Comparison of ENCODE assay signal across 8 cellular contexts in genomic region chr11:17076517-17077239, GRCh38. TPM values are rescaled to one million over a fixed set of nuclear protein-coding genes. Genes with fewer than 3 reads are reported as not detected.
DNase-seq lines count a peak whose midpoint lies in the region; ATAC-seq, FAIRE-seq and TF ChIP-seq lines count a peak whose summit lies in the region.

No MANE protein-coding gene starts in this region.

- H3K4me1 Mint-ChIP-seq in astrocyte (ENCODE audit: low read depth, unreplicated experiment) = peaks cover 27% of the 10 kb centered on the region

- peaks cover 38% of the 10 kb centered on the region for H4K20me1 ChIP-seq in astrocyte (ENCODE audit: insufficient read depth, low read length)

- peak overlapping the region; percentile 58 to 99 (median 92) for H3K4me3 ChIP-seq in heart left ventricle
- peak overlapping the region; percentile 98 for H3K4me3 ChIP-seq in astrocyte (ENCODE audit: insufficient read depth, low read depth, low read length)
- H3K4me3 ChIP-seq in right lobe of liver = peak overlapping the region; percentile 74 to 100 (median 98)
- peak overlapping the region; percentile 69 to 99 (median 88) for H3K4me3 ChIP-seq in tibial nerve

- no peak for FAIRE-seq in astrocyte (lab: Jason Lieb, UNC)

- H3K27me3 Mint-ChIP-seq in astrocyte (ENCODE audit: low read depth, unreplicated experiment) = no peaks in the 10 kb centered on the region

- TF ChIP-seq POLR2A in heart left ventricle (IDR thresholded peaks at IDR 0.05) (no peak), right lobe of liver (IDR thresholded peaks at IDR 0.05) (no peak), tibial nerve (IDR thresholded peaks at IDR 0.05) (no peak)

- H3K4me1 ChIP-seq in heart left ventricle (peaks cover 6 to 38% (median 24%) of the 10 kb centered on the region in 12 donors), astrocyte (ENCODE audit: insufficient read depth, low read length) (peaks cover 3% of the 10 kb centered on the region), right lobe of liver (peaks cover 0 to 12% (median 6%) of the 10 kb centered on the region in 4 donors), tibial nerve (peaks cover 0 to 38% (median 16%) of the 10 kb centered on the region in 4 donors)

- peak overlapping the region; percentile 69 to 98 (median 94) for H3K27ac ChIP-seq in heart left ventricle
- H3K27ac ChIP-seq in astrocyte (ENCODE audit: low read depth, low read length) = peak overlapping the region; percentile 94
- H3K27ac ChIP-seq in right lobe of liver = peak overlapping the region; percentile 80 to 82 (median 81)
- peak overlapping the region; percentile 90 to 98 (median 94) for H3K27ac ChIP-seq in tibial nerve

- WGBS in heart left ventricle, 4 donors = 19 to 24% (median 21%) methylated on average over 13 to 15 of the region's 15 CpGs
- 4% methylated on average over 12 of the region's 15 CpGs for WGBS in right lobe of liver (ENCODE audit: insufficient coverage, low coverage, low lambda C conversion rate, missing lambda C conversion rate)
- WGBS in tibial nerve, 2 donors = 22% methylated on average over 15 of the region's 15 CpGs

- peaks cover 11% of the 10 kb centered on the region for H3K36me3 Mint-ChIP-seq in astrocyte (ENCODE audit: low read depth, unreplicated experiment)

- no peak for DNase-seq in heart left ventricle
- no peak for DNase-seq in left ventricle myocardium superior
- DNase-seq in astrocyte (ENCODE audit: low read depth) = no peak
- no peak for DNase-seq in right lobe of liver
- DNase-seq in tibial nerve (ENCODE audit: low spot score in 2 of 2) = no peak
- DNase-seq in NCI-H2029 (lab: John Stamatoyannopoulos, UW) = no peak
- DNase-seq in SKM-1 (lab: John Stamatoyannopoulos, UW; ENCODE audit: unreplicated experiment) = no peak

- H3K27me3 ChIP-seq in heart left ventricle (no peaks in the 10 kb centered on the region), astrocyte (ENCODE audit: insufficient read depth, low read length) (no peaks in the 10 kb centered on the region), right lobe of liver (no peaks in the 10 kb centered on the region), tibial nerve (no peaks in the 10 kb centered on the region)

- no peak for TF ChIP-seq CTCF in heart left ventricle (IDR thresholded peaks at IDR 0.05)
- TF ChIP-seq CTCF in astrocyte (IDR thresholded peaks at IDR 0.05; ENCODE audit: insufficient read depth, low read depth, low read length) = no peak
- no peak for TF ChIP-seq CTCF in right lobe of liver (IDR thresholded peaks at IDR 0.05)
- no peak for TF ChIP-seq CTCF in tibial nerve (IDR thresholded peaks at IDR 0.05)

- H3K27ac Mint-ChIP-seq in astrocyte (ENCODE audit: unreplicated experiment) = peak overlapping the region; percentile 97

- H3K4me3 Mint-ChIP-seq in astrocyte (ENCODE audit: unreplicated experiment) = peak overlapping the region; percentile 98

- H3K9me3 ChIP-seq in heart left ventricle (no peaks in the 10 kb centered on the region), astrocyte (ENCODE audit: insufficient read depth, low read depth, low read length) (no peaks in the 10 kb centered on the region), right lobe of liver (no peaks in the 10 kb centered on the region), tibial nerve (no peaks in the 10 kb centered on the region)

- peak overlapping the region; percentile 71 for H2AFZ ChIP-seq in astrocyte (ENCODE audit: low read depth, low read length)

- H3K9ac ChIP-seq in astrocyte (ENCODE audit: low read length) = peak overlapping the region; percentile 99

- H3K79me2 ChIP-seq in astrocyte (ENCODE audit: insufficient read depth, low read length) = peaks cover 33% of the 10 kb centered on the region

- intact Hi-C loops in heart left ventricle (cut with DNase I) (loop anchor here in 2 of 10 donors (5.0 to 10.0 kb wide), 3 partner anchors 128 to 201 kb away; partner anchors contain the start of genes PIK3C2A (in 2 of the 2) and NUCB2 (in 1 of the 2)), left ventricle myocardium superior (cut with micrococcal nuclease) (no loop called here), right lobe of liver (cut with DNase I) (no loop called here)

- H3K36me3 ChIP-seq in heart left ventricle (peaks cover 0 to 48% (median 35%) of the 10 kb centered on the region in 9 donors), astrocyte (ENCODE audit: insufficient read depth, low read length) (peaks cover 27% of the 10 kb centered on the region), right lobe of liver (peaks cover 0 to 33% (median 15%) of the 10 kb centered on the region in 4 donors), tibial nerve (peaks cover 4 to 35% (median 16%) of the 10 kb centered on the region in 3 donors)

- ATAC-seq in heart left ventricle (no peak), left ventricle myocardium superior (no peak), right lobe of liver (no peak), GM19035 (IDR thresholded peaks at IDR 0.05; ENCODE audit: unreplicated experiment) (no peak)

- H3K9me3 Mint-ChIP-seq in astrocyte (ENCODE audit: unreplicated experiment) = no peaks in the 10 kb centered on the region

- H3K4me2 ChIP-seq in astrocyte (ENCODE audit: low read length) = peak overlapping the region; percentile 99

- TF ChIP-seq EP300 in tibial nerve (IDR thresholded peaks at IDR 0.05) = no peak

RNA-seq across cellular contexts. Expression of gene RPS13, which starts 0.8 kb away (rescaled TPM):
- total RNA-seq in heart left ventricle = 100 to 1,000 TPM; 614 to 853 (median 747) TPM
- polyA plus RNA-seq in heart left ventricle = 1,000 to 10,000 TPM; 1,467 to 2,207 TPM
- total RNA-seq in left ventricle myocardium superior = 789 TPM
- 753 and 856 TPM in 2 replicates for total RNA-seq in astrocyte
- 100 to 1,000 TPM; 303 to 496 (median 339) TPM for total RNA-seq in right lobe of liver
- 1,000 to 10,000 TPM; 1,083 to 1,911 (median 1,362) TPM for total RNA-seq in tibial nerve
